Comparison of ENCODE assay signal across 8 cellular contexts in genomic region chr11:67353317-67354313, GRCh38. TPM values are rescaled to one million over a fixed set of nuclear protein-coding genes. Genes with fewer than 3 reads are reported as not detected.
DNase-seq lines count a peak whose midpoint lies in the region; ATAC-seq and TF ChIP-seq lines count a peak whose summit lies in the region.

Gene POLD4 (minus strand): TSS chr11:67353546. CDS start chr11:67353399, 147 bp downstream.

- peak; percentile 81 for ATAC-seq in HG02610 (IDR thresholded peaks at IDR 0.05; ENCODE audit: unreplicated experiment)

- TF ChIP-seq RAD21 in SK-N-SH (IDR thresholded peaks at IDR 0.05; ENCODE audit: low read length), result no peak

- no peaks in the 10 kb centered on the region for H3K27me3 ChIP-seq in SK-N-SH (ENCODE audit: insufficient read depth)
- no peaks in the 10 kb centered on the region for H3K27me3 ChIP-seq in suprapubic skin

- H3F3A ChIP-seq in SK-N-SH (replicated peaks; ENCODE audit: insufficient read depth), result peaks cover 47% of the 10 kb centered on the region

- POLR2A ChIA-PET in GM10248 (lab: Yijun Ruan, JAX) (interaction anchor here (0.6 to 1.5 kb wide), 12 partner anchors 8 to 114 kb away, joined by 3 to 7 read pairs (median 4); partner anchors contain the start of genes PPP1CA and RAD9A), SK-N-SH (lab: Yijun Ruan, JAX) (interaction anchor here (0.6 to 3.2 kb wide), 7 partner anchors 17 to 55 kb away, joined by 3 to 9 read pairs (median 5); partner anchors contain the start of genes PPP1CA and RAD9A)

- CTCF ChIA-PET in GM10248 (lab: Yijun Ruan, JAX), result interaction anchor here (1.0 to 37.4 kb wide), 11 partner anchors 7 to 261 kb away, joined by 3 to 1573 read pairs (median 4); partner anchors contain the start of genes CLCF1, CORO1B, GRK2 and PPP1CA
- CTCF ChIA-PET in SK-N-SH (lab: Yijun Ruan, JAX), result interaction anchor here (0.9 to 20.0 kb wide), 8 partner anchors 8 to 91 kb away, joined by 3 to 955 read pairs (median 7); partner anchors contain the start of genes ANKRD13D and CLCF1

- DNase-seq in GM10248 (ENCODE audit: extremely low spot score) (peak; percentile 98), NCI-H1092 (lab: John Stamatoyannopoulos, UW) (peak; percentile 90), SK-N-SH (peak; percentile 97), globus pallidus (ENCODE audit: low spot score) (peak; percentile 96), occipital lobe (lab: John Stamatoyannopoulos, UW) (peak; percentile 97), suprapubic skin (ENCODE audit: low spot score in 2 of 2) (peak; percentile 99 to 100)
- peak; percentile 97 for DNase-seq in activated naive CD4-positive, alpha-beta T cell treated with anti-CD3 and anti-CD28 coated beads, Interleukin-2, amount 50 U/mL, for 16 hours

- TF ChIP-seq EP300 in SK-N-SH (IDR thresholded peaks at IDR 0.05; ENCODE audit: borderline replicate concordance in 1 of 2, low read depth in 1 of 2, low read length in 1 of 2) (no peak), suprapubic skin (IDR thresholded peaks at IDR 0.05) (no peak)

- H3K36me3 ChIP-seq in SK-N-SH (replicated peaks in 1 of 2; ENCODE audit: control insufficient read depth in 1 of 2, insufficient read depth in 2 of 2, low read length in 1 of 2) (no peaks in the 10 kb centered on the region), suprapubic skin (no peaks in the 10 kb centered on the region)

- H3K4me3 ChIP-seq in SK-N-SH (ENCODE audit: low read depth in 2 of 2, low read length in 1 of 2) (peak within 1 kb of the TSS; percentile 66 to 76), suprapubic skin (peak within 1 kb of the TSS; percentile 73)

- H3K4me2 ChIP-seq in SK-N-SH, result peak within 1 kb of the TSS; percentile 85

- no peaks in the 10 kb centered on the region for H3K9me3 ChIP-seq in SK-N-SH
- H3K9me3 ChIP-seq in suprapubic skin, result no peaks in the 10 kb centered on the region

- peaks cover 21% of the 10 kb centered on the region for H3K79me2 ChIP-seq in SK-N-SH (ENCODE audit: insufficient read depth)

- H3K9ac ChIP-seq in SK-N-SH, result peak within 1 kb of the TSS; percentile 91

- peak within 1 kb of the TSS; percentile 92 to 99 for H3K27ac ChIP-seq in SK-N-SH (ENCODE audit: low read depth in 2 of 2, low read length in 1 of 2)
- peak within 1 kb of the TSS; percentile 98 for H3K27ac ChIP-seq in suprapubic skin

- H4K20me1 ChIP-seq in SK-N-SH (ENCODE audit: insufficient read depth), result peaks cover 3% of the 10 kb centered on the region; the same call in 1 of the 2 replicates

- peak within 1 kb of the TSS; percentile 62; the same call in 1 of the 2 replicates for H2AFZ ChIP-seq in SK-N-SH (ENCODE audit: low read depth)

- peak; percentile 37 to 89 for TF ChIP-seq POLR2A in suprapubic skin (IDR thresholded peaks at IDR 0.05)

- 15% methylated on average over 25 of the region's 42 CpGs for WGBS in SK-N-SH (ENCODE audit: low lambda C conversion rate)
- WGBS in suprapubic skin, result 3% methylated on average over 36 of the region's 42 CpGs

- TF ChIP-seq CTCF in GM10248 (IDR thresholded peaks at IDR 0.05; ENCODE audit: control extremely low read depth, extremely low read depth, low read depth, missing control alignments) (no peak), SK-N-SH (IDR thresholded peaks at IDR 0.05) (no peak), suprapubic skin (IDR thresholded peaks at IDR 0.05) (no peak)

- H3K9me2 ChIP-seq in SK-N-SH, result no peaks in the 10 kb centered on the region

- H3K4me1 ChIP-seq in SK-N-SH (ENCODE audit: control insufficient read depth in 1 of 2, insufficient read depth in 2 of 2, low read depth in 1 of 2, low read length in 1 of 2), result peaks cover 43 to 51% of the 10 kb centered on the region in 2 experiments; a peak in 3 of 4 replicates
- H3K4me1 ChIP-seq in suprapubic skin, result peaks cover 78% of the 10 kb centered on the region

TF ChIP-seq in SK-N-SH, 30 proteins besides CTCF, POLR2A, EP300 and RAD21 (continues in another document):
- TF ChIP-seq SIN3A (IDR thresholded peaks at IDR 0.05; ENCODE audit: borderline replicate concordance, low read depth, low read length), result no peak
- 0 out of 2 replicates have a peak, but pooled peaks have one; percentile 29 for TF ChIP-seq IRF3 (IDR thresholded peaks at IDR 0.05; ENCODE audit: low read depth, low read length)
- no peak for TF ChIP-seq JUND (IDR thresholded peaks at IDR 0.05)
- no peak for TF ChIP-seq USF2 (IDR thresholded peaks at IDR 0.05; ENCODE audit: borderline replicate concordance, low read depth, low read length)
- no peak for TF ChIP-seq MXI1 (IDR thresholded peaks at IDR 0.05; ENCODE audit: low read depth, low read length)
- TF ChIP-seq FOSL2 (IDR thresholded peaks at IDR 0.05; ENCODE audit: borderline replicate concordance, low read depth), result no peak; the same call in 1 of the 2 replicates
- no peak for TF ChIP-seq REST (IDR thresholded peaks at IDR 0.05; ENCODE audit: low read depth, low read length)
- no peak for TF ChIP-seq SMC3 (IDR thresholded peaks at IDR 0.05; ENCODE audit: low read depth, low read length)
- no peak for TF ChIP-seq TEAD4 (IDR thresholded peaks at IDR 0.05; ENCODE audit: borderline replicate concordance, insufficient read depth)
- TF ChIP-seq MAX (IDR thresholded peaks at IDR 0.05; ENCODE audit: low read depth), result no peak
- TF ChIP-seq CHD2 (IDR thresholded peaks at IDR 0.05; ENCODE audit: low read length, partially characterized antibody), result peak; percentile 94
- no peak for TF ChIP-seq EZH2phosphoT487 (IDR thresholded peaks at IDR 0.05; ENCODE audit: borderline replicate concordance, low read depth)
- TF ChIP-seq RXRA (IDR thresholded peaks at IDR 0.05; ENCODE audit: borderline replicate concordance, low read depth), result no peak; the same call in 1 of the 2 replicates
- peak; percentile 39; the same call in 1 of the 2 replicates for TF ChIP-seq RFX5 (IDR thresholded peaks at IDR 0.05; ENCODE audit: low read length)
- no peak for TF ChIP-seq TCF12 (IDR thresholded peaks at IDR 0.05)
- TF ChIP-seq ELF1 (IDR thresholded peaks at IDR 0.05), result peak; percentile 66
- peak; percentile 81 for TF ChIP-seq POLR2AphosphoS5 (IDR thresholded peaks at IDR 0.05; ENCODE audit: low read depth, low read length)

RNA-seq across cellular contexts. Expression of gene POLD4, which starts in this region (rescaled TPM):
- 80.4 and 89.4 TPM in 2 replicates for polyA plus RNA-seq in SK-N-SH (2012; rRNA removed)
- 38.1 and 46.2 TPM in 2 replicates for polyA plus RNA-seq in SK-N-SH (2012; cell fraction: cytosol; rRNA removed)
- 161 and 245 TPM in 2 replicates for polyA plus RNA-seq in SK-N-SH (2012; cell fraction: nucleus; rRNA removed)
- total RNA-seq in occipital lobe (3.6 TPM), suprapubic skin (10 to 100 TPM; 54.5 to 75.7 (median 65.0) TPM)

Comparison
In these comparisons a context has a peak if more than half of its experiments do, and no peak if none do; other contexts are left out.
1. Peak in every context shown above with its lines: DNase-seq, ATAC-seq, H3K4me3 ChIP-seq and H3K27ac ChIP-seq.
2. RNA of gene POLD4 (total RNA-seq): 54.5 to 75.7 TPM in suprapubic skin; 3.6 TPM in occipital lobe (single experiment); every median in the first group is over 10 times any median in the second.